2 cellular contexts compared by ENCODE assay signal in the genomic region with DNA sequence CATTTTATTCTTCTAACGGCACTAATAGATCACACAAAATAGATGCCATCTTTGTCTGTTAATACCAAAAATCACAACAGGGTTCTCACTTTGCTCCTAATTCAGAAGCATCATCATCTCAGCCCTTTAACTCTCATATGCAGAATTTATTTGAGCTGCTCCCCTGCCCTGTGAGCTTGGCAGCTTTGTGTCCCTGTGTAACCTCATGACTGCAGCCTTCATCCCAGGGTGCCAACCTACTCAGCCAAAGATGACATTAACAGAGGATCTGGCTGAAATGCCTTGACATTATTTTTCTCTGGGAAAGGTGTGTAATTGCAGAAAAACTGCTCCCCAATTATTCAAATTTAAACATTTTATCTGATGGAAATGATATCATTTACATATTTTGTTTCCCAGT.
TF ChIP-seq lines count a peak whose summit lies in the region.

No MANE protein-coding gene starts in this region.

TF ChIP-seq in liver, 16 proteins besides CTCF, POLR2A, EP300 and RAD21 (continued from another document):
- TF ChIP-seq, protein P1, sequence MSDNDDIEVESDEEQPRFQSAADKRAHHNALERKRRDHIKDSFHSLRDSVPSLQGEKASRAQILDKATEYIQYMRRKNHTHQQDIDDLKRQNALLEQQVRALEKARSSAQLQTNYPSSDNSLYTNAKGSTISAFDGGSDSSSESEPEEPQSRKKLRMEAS (IDR thresholded peaks at IDR 0.05), result no peak
TF ChIP-seq in liver: peak in this region for 1.

TF ChIP-seq in HepG2, 621 proteins besides CTCF, POLR2A, EP300 and RAD21 (continued from another document):
- TF ChIP-seq, protein P2, sequence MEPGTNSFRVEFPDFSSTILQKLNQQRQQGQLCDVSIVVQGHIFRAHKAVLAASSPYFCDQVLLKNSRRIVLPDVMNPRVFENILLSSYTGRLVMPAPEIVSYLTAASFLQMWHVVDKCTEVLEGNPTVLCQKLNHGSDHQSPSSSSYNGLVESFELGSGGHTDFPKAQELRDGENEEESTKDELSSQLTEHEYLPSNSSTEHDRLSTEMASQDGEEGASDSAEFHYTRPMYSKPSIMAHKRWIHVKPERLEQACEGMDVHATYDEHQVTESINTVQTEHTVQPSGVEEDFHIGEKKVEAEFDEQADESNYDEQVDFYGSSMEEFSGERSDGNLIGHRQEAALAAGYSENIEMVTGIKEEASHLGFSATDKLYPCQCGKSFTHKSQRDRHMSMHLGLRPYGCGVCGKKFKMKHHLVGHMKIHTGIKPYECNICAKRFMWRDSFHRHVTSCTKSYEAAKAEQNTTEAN (CRISPR knock-in tag; conservative IDR thresholded peaks at IDR 0.05), result no peak
- no peak for TF ChIP-seq JDP2 (CRISPR knock-in tag; IDR thresholded peaks at IDR 0.05; ENCODE audit: borderline replicate concordance)
- no peak for TF ChIP-seq ATRX (CRISPR knock-in tag; IDR thresholded peaks at IDR 0.05; ENCODE audit: borderline replicate concordance)
- TF ChIP-seq, protein P3, sequence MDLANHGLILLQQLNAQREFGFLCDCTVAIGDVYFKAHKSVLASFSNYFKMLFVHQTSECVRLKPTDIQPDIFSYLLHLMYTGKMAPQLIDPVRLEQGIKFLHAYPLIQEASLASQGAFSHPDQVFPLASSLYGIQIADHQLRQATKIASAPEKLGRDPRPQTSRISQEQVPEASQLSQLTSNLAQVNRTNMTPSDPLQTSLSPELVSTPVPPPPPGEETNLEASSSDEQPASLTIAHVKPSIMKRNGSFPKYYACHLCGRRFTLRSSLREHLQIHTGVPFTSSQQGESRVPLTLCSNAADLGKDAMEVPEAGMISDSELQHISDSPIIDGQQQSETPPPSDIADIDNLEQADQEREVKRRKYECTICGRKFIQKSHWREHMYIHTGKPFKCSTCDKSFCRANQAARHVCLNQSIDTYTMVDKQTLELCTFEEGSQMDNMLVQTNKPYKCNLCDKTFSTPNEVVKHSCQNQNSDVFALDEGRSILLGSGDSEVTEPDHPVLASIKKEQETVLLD (CRISPR knock-in tag; IDR thresholded peaks at IDR 0.05; ENCODE audit: low read depth), result no peak
- TF ChIP-seq, protein P4, sequence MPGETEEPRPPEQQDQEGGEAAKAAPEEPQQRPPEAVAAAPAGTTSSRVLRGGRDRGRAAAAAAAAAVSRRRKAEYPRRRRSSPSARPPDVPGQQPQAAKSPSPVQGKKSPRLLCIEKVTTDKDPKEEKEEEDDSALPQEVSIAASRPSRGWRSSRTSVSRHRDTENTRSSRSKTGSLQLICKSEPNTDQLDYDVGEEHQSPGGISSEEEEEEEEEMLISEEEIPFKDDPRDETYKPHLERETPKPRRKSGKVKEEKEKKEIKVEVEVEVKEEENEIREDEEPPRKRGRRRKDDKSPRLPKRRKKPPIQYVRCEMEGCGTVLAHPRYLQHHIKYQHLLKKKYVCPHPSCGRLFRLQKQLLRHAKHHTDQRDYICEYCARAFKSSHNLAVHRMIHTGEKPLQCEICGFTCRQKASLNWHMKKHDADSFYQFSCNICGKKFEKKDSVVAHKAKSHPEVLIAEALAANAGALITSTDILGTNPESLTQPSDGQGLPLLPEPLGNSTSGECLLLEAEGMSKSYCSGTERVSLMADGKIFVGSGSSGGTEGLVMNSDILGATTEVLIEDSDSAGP (CRISPR knock-in tag; IDR thresholded peaks at IDR 0.05; ENCODE audit: borderline replicate concordance), result no peak
- TF ChIP-seq ZNF883 (CRISPR knock-in tag; IDR thresholded peaks at IDR 0.05; ENCODE audit: not compliant biosample characterization), result no peak
- no peak for TF ChIP-seq MAF1 (CRISPR knock-in tag; IDR thresholded peaks at IDR 0.05; ENCODE audit: borderline replicate concordance)
- no peak for TF ChIP-seq SP2 (CRISPR knock-in tag; IDR thresholded peaks at IDR 0.05)
- TF ChIP-seq KAT8 (CRISPR knock-in tag; IDR thresholded peaks at IDR 0.05), result no peak
- no peak for TF ChIP-seq MTF1 (CRISPR knock-in tag; IDR thresholded peaks at IDR 0.05)
- no peak for TF ChIP-seq ZC3H4 (CRISPR knock-in tag; IDR thresholded peaks at IDR 0.05; ENCODE audit: borderline replicate concordance)
- no peak for TF ChIP-seq CBX2 (IDR thresholded peaks at IDR 0.05; ENCODE audit: low read depth, low read length)
- no peak for TF ChIP-seq CBX2 (CRISPR knock-in tag; IDR thresholded peaks at IDR 0.05; ENCODE audit: low read depth)
- TF ChIP-seq RBAK (CRISPR knock-in tag; IDR thresholded peaks at IDR 0.05), result no peak
- TF ChIP-seq PHF21A (CRISPR knock-in tag; IDR thresholded peaks at IDR 0.05), result no peak
TF ChIP-seq in HepG2: peak in this region for 0.
